11 cellular contexts compared by ENCODE assay signal in genomic region chr3:173938159-173938558, GRCh38.
A peak's percentile ranks its signal among the peaks of the same experiment; 100 is the strongest.
DNase-seq lines count a peak whose midpoint lies in the region; ATAC-seq and TF ChIP-seq lines count a peak whose summit lies in the region.
"Had no signal": no experiment of that assay in that cellular context is flagged by ENCODE, and none has a peak within 500 bp of the region (broad histone marks: within the 10 kb centered on the region; RNA-seq: fewer than 3 reads in every experiment).

No MANE protein-coding gene starts in this region.

- H3K36me3 Mint-ChIP-seq in CD4-positive, alpha-beta T cell (ENCODE audit: low read depth), result no peaks in the 10 kb centered on the region
- no peaks in the 10 kb centered on the region for H3K36me3 Mint-ChIP-seq in stimulated activated effector memory CD8-positive, alpha-beta T cell treated with anti-CD3 and anti-CD28 coated beads, Interleukin-12 subunit alpha, Interleukin-12 subunit beta, amount 100 ng/mL, for 72 hours
- H3K36me3 Mint-ChIP-seq: memory B cell had no signal

- CTCF ChIA-PET in CD4-positive, alpha-beta T cell (lab: Charles Lee), result no interaction called here

- H3K9me3 ChIP-seq in CD4-positive, alpha-beta T cell (ENCODE audit: control insufficient read depth, low read length), result no peaks in the 10 kb centered on the region
- H3K9me3 ChIP-seq: upper lobe of right lung had no signal

- no peak overlapping the region for H3K27ac ChIP-seq in CD4-positive, alpha-beta T cell (ENCODE audit: low read depth, low read length)
- H3K27ac ChIP-seq in caudate nucleus (ENCODE audit: low read depth, low read length), result no peak overlapping the region
- H3K27ac ChIP-seq: upper lobe of right lung had no signal

- no peak overlapping the region for H3K4me3 ChIP-seq in AG09309 (ENCODE audit: control insufficient read depth, low read depth, low read length)
- no peak overlapping the region for H3K4me3 ChIP-seq in HFF-Myc (replicated peaks; ENCODE audit: low read depth, low read length)
- H3K4me3 ChIP-seq: upper lobe of right lung had no signal

- H3K27me3 ChIP-seq in CD4-positive, alpha-beta T cell (ENCODE audit: control insufficient read depth, insufficient read depth, low read length), result no peaks in the 10 kb centered on the region
- H3K27me3 ChIP-seq: upper lobe of right lung had no signal

- no peak overlapping the region for H3K4me3 Mint-ChIP-seq in CD4-positive, alpha-beta T cell
- no peak overlapping the region for H3K4me3 Mint-ChIP-seq in stimulated activated effector memory CD8-positive, alpha-beta T cell treated with anti-CD3 and anti-CD28 coated beads, Interleukin-12 subunit alpha, Interleukin-12 subunit beta, amount 100 ng/mL, for 72 hours
- H3K4me3 Mint-ChIP-seq: memory B cell had no signal

- TF ChIP-seq CTCF in AG09309 (IDR thresholded peaks at IDR 0.05; ENCODE audit: control insufficient read depth, insufficient read depth, low read depth, low read length, missing control alignments) (no peak), HFF-Myc (IDR thresholded peaks at IDR 0.05; ENCODE audit: low read depth, low read length, missing control alignments) (no peak)
- TF ChIP-seq CTCF in CD4-positive, alpha-beta T cell (IDR thresholded peaks at IDR 0.05), result no peak

- intact Hi-C loops in CD4-positive, alpha-beta T cell (cut with DNase I, micrococcal nuclease), result no loop called here

- peak; percentile 10 for DNase-seq in AG09309 (ENCODE audit: low read depth)
- DNase-seq in HFF-Myc (ENCODE audit: extremely low read depth, low read depth), result peak; percentile 29
- DNase-seq in T1000 (lab: John Stamatoyannopoulos, UW), result peak; percentile 22
- peak; percentile 27 for DNase-seq in glomerular visceral epithelial cell (ENCODE audit: extremely low spot score)
- no peak for DNase-seq in CD4-positive, alpha-beta T cell
- DNase-seq in caudate nucleus (lab: John Stamatoyannopoulos, UW), result no peak
- no peak for DNase-seq in stimulated activated effector memory CD8-positive, alpha-beta T cell treated with anti-CD3 and anti-CD28 coated beads, Interleukin-12 subunit alpha, Interleukin-12 subunit beta, amount 100 ng/mL, for 72 hours (ENCODE audit: low spot score in 2 of 2)
- DNase-seq: upper lobe of right lung had no signal

- H3K27me3 Mint-ChIP-seq in CD4-positive, alpha-beta T cell, result no peaks in the 10 kb centered on the region
- H3K27me3 Mint-ChIP-seq: memory B cell had no signal

- no peaks in the 10 kb centered on the region for H3K4me1 Mint-ChIP-seq in CD4-positive, alpha-beta T cell (ENCODE audit: low read depth)
- no peaks in the 10 kb centered on the region for H3K4me1 Mint-ChIP-seq in stimulated activated effector memory CD8-positive, alpha-beta T cell treated with anti-CD3 and anti-CD28 coated beads, Interleukin-12 subunit alpha, Interleukin-12 subunit beta, amount 100 ng/mL, for 72 hours
- H3K4me1 Mint-ChIP-seq: memory B cell had no signal

- POLR2A ChIA-PET in CD4-positive, alpha-beta T cell (lab: Charles Lee), result no interaction called here

- no peak for ATAC-seq in HG02623 (IDR thresholded peaks at IDR 0.05; ENCODE audit: unreplicated experiment)
- ATAC-seq in CD4-positive, alpha-beta T cell (ENCODE audit: poor library complexity), result no peak
- ATAC-seq in stimulated activated effector memory CD8-positive, alpha-beta T cell treated with anti-CD3 and anti-CD28 coated beads, Interleukin-12 subunit alpha, Interleukin-12 subunit beta, amount 100 ng/mL, for 72 hours, result no peak
- ATAC-seq: Panc1, upper lobe of right lung had no signal

- H3K9me3 Mint-ChIP-seq in CD4-positive, alpha-beta T cell, result no peaks in the 10 kb centered on the region
- peaks cover 5% of the 10 kb centered on the region for H3K9me3 Mint-ChIP-seq in stimulated activated effector memory CD8-positive, alpha-beta T cell treated with anti-CD3 and anti-CD28 coated beads, Interleukin-12 subunit alpha, Interleukin-12 subunit beta, amount 100 ng/mL, for 72 hours
- H3K9me3 Mint-ChIP-seq: memory B cell had no signal

- no peak overlapping the region for H3K27ac Mint-ChIP-seq in CD4-positive, alpha-beta T cell
- H3K27ac Mint-ChIP-seq in stimulated activated effector memory CD8-positive, alpha-beta T cell treated with anti-CD3 and anti-CD28 coated beads, Interleukin-12 subunit alpha, Interleukin-12 subunit beta, amount 100 ng/mL, for 72 hours, result no peak overlapping the region
- H3K27ac Mint-ChIP-seq: memory B cell had no signal

Comparison
In these comparisons a context has a peak if more than half of its experiments do, and no peak if none do; other contexts are left out.
1. DNase-seq: peak in AG09309 (single experiment), HFF-Myc (single experiment), T1000 (single experiment) and glomerular visceral epithelial cell (single experiment); none in CD4-positive, alpha-beta T cell (0 of 10), caudate nucleus (0 of 61) and stimulated activated effector memory CD8-positive, alpha-beta T cell treated with anti-CD3 and anti-CD28 coated beads, Interleukin-12 subunit alpha, Interleukin-12 subunit beta, amount 100 ng/mL, for 72 hours (0 of 2).